Comparison of ENCODE assay signal across 21 cellular contexts in genomic region chr10:80739328-80739727, GRCh38.
DNase-seq lines count a peak whose midpoint lies in the region; ATAC-seq and TF ChIP-seq lines count a peak whose summit lies in the region.
"Had no signal": no experiment of that assay in that cellular context is flagged by ENCODE, and none has a peak within 500 bp of the region (broad histone marks: within the 10 kb centered on the region; RNA-seq: fewer than 3 reads in every experiment).

No MANE protein-coding gene starts in this region.

- H3K56ac ChIP-seq in H9 (ENCODE audit: insufficient read length, low read depth, low read length), result no peak overlapping the region

- ATAC-seq in Panc1 (no peak), HG02642 (IDR thresholded peaks at IDR 0.05; ENCODE audit: poor library complexity, unreplicated experiment) (no peak)
- ATAC-seq: T-helper 17 cell had no signal

- H4K91ac ChIP-seq in H9 (ENCODE audit: insufficient read length, low read depth, low read length), result no peak overlapping the region

- H3K18ac ChIP-seq in H9 (ENCODE audit: insufficient read length, low read depth, low read length), result no peak overlapping the region

- H3K4me1 ChIP-seq in H9 (ENCODE audit: insufficient read depth, low read length) (peaks cover 5% of the 10 kb centered on the region; the same call in 1 of the 2 replicates), Panc1 (ENCODE audit: control insufficient read depth, insufficient read depth, low read length) (no peaks in the 10 kb centered on the region), neural progenitor cell (peaks cover 19% of the 10 kb centered on the region)
- H3K4me1 ChIP-seq: SJSA1 had no signal

- H3K4me3 Mint-ChIP-seq in H9 (no peak overlapping the region), neural progenitor cell (no peak overlapping the region)
- no peak overlapping the region for H3K4me3 Mint-ChIP-seq in activated T-helper 1 cell treated with anti-CD3 and anti-CD28 coated beads, Interleukin-12 subunit alpha, Interleukin-12 subunit beta, Interleukin-2, Interleukin-4 antibody, amounts not matched to agents 30 ng/mL and 10 ng/mL and 1 ng/mL, durations not matched to agents 14 hours and 24 hours and 36 hours
- H3K4me3 Mint-ChIP-seq: T-helper 17 cell had no signal

- H3K36me3 ChIP-seq in Panc1 (ENCODE audit: control insufficient read depth, insufficient read depth, low read length), result no peaks in the 10 kb centered on the region
- no peaks in the 10 kb centered on the region for H3K36me3 ChIP-seq in neural progenitor cell
- H3K36me3 ChIP-seq: SJSA1 had no signal

- H3K36me3 Mint-ChIP-seq in H9 (ENCODE audit: insufficient read depth in 1 of 3, low read depth in 3 of 3) (no peaks in the 10 kb centered on the region; a peak in 1 of 7 replicates), neural progenitor cell (no peaks in the 10 kb centered on the region)
- no peaks in the 10 kb centered on the region for H3K36me3 Mint-ChIP-seq in activated T-helper 1 cell treated with anti-CD3 and anti-CD28 coated beads, Interleukin-12 subunit alpha, Interleukin-12 subunit beta, Interleukin-2, Interleukin-4 antibody, amounts not matched to agents 30 ng/mL and 10 ng/mL and 1 ng/mL, durations not matched to agents 14 hours and 24 hours and 36 hours (ENCODE audit: low read depth)

- no peaks in the 10 kb centered on the region for H3K79me1 ChIP-seq in H9 (ENCODE audit: insufficient read depth, low read depth, low read length, poor library complexity, severe bottlenecking)

- in situ Hi-C loops in Panc1 (cut with HindIII; ENCODE audit: low pct_unique_long_range_greater_than_20kb, low sequenced_read_pairs), result no loop called here

- H2AK5ac ChIP-seq in H9 (ENCODE audit: insufficient read length, low read length), result no peak overlapping the region

- TF ChIP-seq CTCF in H9 (conservative IDR thresholded peaks at IDR 0.05) (no peak), Panc1 (IDR thresholded peaks at IDR 0.05) (peak; percentile 33; the same call in 1 of the 2 replicates), neural progenitor cell (IDR thresholded peaks at IDR 0.05) (no peak)

- BruUV-seq in Panc1 (replicated peaks; lab: Mats Ljungman, UMichigan), result no TSS peak

- peak overlapping the region; percentile 14 for H2AFZ ChIP-seq in H9 (ENCODE audit: low read length)
- no peak overlapping the region for H2AFZ ChIP-seq in neural progenitor cell (replicated peaks)
- H2AFZ ChIP-seq: PC-9 had no signal

- CTCF ChIA-PET in Panc1 (lab: Charles Lee), result interaction anchor here (1.0 kb wide), 1 partner anchor 664 kb away, joined by 3 read pairs; no protein-coding TSS in a partner anchor

- H3K4ac ChIP-seq in H9 (ENCODE audit: low read depth, low read length), result no peak overlapping the region

- peaks cover 45 to 50% of the 10 kb centered on the region in 2 experiments for H3K4me1 Mint-ChIP-seq in H9
- H3K4me1 Mint-ChIP-seq in neural progenitor cell, result peaks cover 5% of the 10 kb centered on the region
- H3K4me1 Mint-ChIP-seq in activated T-helper 1 cell treated with anti-CD3 and anti-CD28 coated beads, Interleukin-12 subunit alpha, Interleukin-12 subunit beta, Interleukin-2, Interleukin-4 antibody, amounts not matched to agents 30 ng/mL and 10 ng/mL and 1 ng/mL, durations not matched to agents 14 hours and 24 hours and 36 hours (ENCODE audit: low read depth), result no peaks in the 10 kb centered on the region
- H3K4me1 Mint-ChIP-seq: T-helper 17 cell had no signal

- H3K9me3 ChIP-seq in H9 (ENCODE audit: control insufficient read depth, low read depth, low read length) (no peaks in the 10 kb centered on the region), Panc1 (ENCODE audit: control insufficient read depth, insufficient read depth, low read depth, low read length) (no peaks in the 10 kb centered on the region), neural progenitor cell (ENCODE audit: low read depth) (no peaks in the 10 kb centered on the region)
- H3K9me3 ChIP-seq: SJSA1 had no signal

- no peak overlapping the region for H4K5ac ChIP-seq in H9 (ENCODE audit: insufficient read length, low read depth, low read length)

- H3T11ph ChIP-seq in H9 (ENCODE audit: low read length), result no peak overlapping the region

- H4K20me1 ChIP-seq in H9 (ENCODE audit: control insufficient read depth, insufficient read depth, insufficient read length) (no peaks in the 10 kb centered on the region), neural progenitor cell (ENCODE audit: low read depth) (no peaks in the 10 kb centered on the region)

- H3K9ac ChIP-seq in H9 (ENCODE audit: extremely low read depth, insufficient read length, low read length) (no peak overlapping the region), neural progenitor cell (no peak overlapping the region)

- no peak overlapping the region for H3K23ac ChIP-seq in H9 (ENCODE audit: insufficient read length, low read depth, low read length)

- H3K9me3 Mint-ChIP-seq in H9 (no peaks in the 10 kb centered on the region; a peak in 1 of 5 replicates), neural progenitor cell (peaks cover 10% of the 10 kb centered on the region)
- H3K9me3 Mint-ChIP-seq in activated T-helper 1 cell treated with anti-CD3 and anti-CD28 coated beads, Interleukin-12 subunit alpha, Interleukin-12 subunit beta, Interleukin-2, Interleukin-4 antibody, amounts not matched to agents 30 ng/mL and 10 ng/mL and 1 ng/mL, durations not matched to agents 14 hours and 24 hours and 36 hours, result no peaks in the 10 kb centered on the region

- no peak overlapping the region for H3K27ac ChIP-seq in H9 (ENCODE audit: insufficient read length, low read depth, low read length)
- no peak overlapping the region for H3K27ac ChIP-seq in Panc1 (ENCODE audit: low read length)
- H3K27ac ChIP-seq in neural progenitor cell, result no peak overlapping the region
- H3K27ac ChIP-seq: 22Rv1, C4-2B, PC-9, SJSA1 had no signal

- H4K8ac ChIP-seq in H9 (replicated peaks; ENCODE audit: insufficient read length, low read depth, low read length), result no peak overlapping the region

- H3K27ac Mint-ChIP-seq in H9 (no peak overlapping the region), neural progenitor cell (no peak overlapping the region)
- no peak overlapping the region for H3K27ac Mint-ChIP-seq in activated T-helper 1 cell treated with anti-CD3 and anti-CD28 coated beads, Interleukin-12 subunit alpha, Interleukin-12 subunit beta, Interleukin-2, Interleukin-4 antibody, amounts not matched to agents 30 ng/mL and 10 ng/mL and 1 ng/mL, durations not matched to agents 14 hours and 24 hours and 36 hours
- H3K27ac Mint-ChIP-seq: T-helper 17 cell had no signal

- DNase-seq in DMS53 (lab: John Stamatoyannopoulos, UW) (peak; percentile 16), DMS53 treated with DMSO at 0.1 percent for 48 hours (lab: John Stamatoyannopoulos, UW; ENCODE audit: unreplicated experiment) (no peak), H9 (no peak), Panc1 (ENCODE audit: low read depth, low spot score) (no peak), neural progenitor cell (ENCODE audit: low spot score) (no peak), NCI-H1417 treated with DMSO at 0.1 percent for 48 hours (lab: John Stamatoyannopoulos, UW) (no peak)
- no peak for DNase-seq in activated T-helper 1 cell treated with anti-CD3 and anti-CD28 coated beads, Interleukin-12 subunit alpha, Interleukin-12 subunit beta, Interleukin-2, Interleukin-4 antibody, amounts not matched to agents 30 ng/mL and 10 ng/mL and 1 ng/mL, durations not matched to agents 14 hours and 24 hours and 36 hours (ENCODE audit: low spot score)
- DNase-seq: AML-193, DND-41, HCEC 1CT, KG1, NCI-H1417, NCI-H187 treated with DMSO at 0.1 percent for 48 hours, NCI-H510A, NCI-H774, PC-9, T-helper 17 cell had no signal

- H3K27me3 Mint-ChIP-seq in H9 (ENCODE audit: low read depth) (no peaks in the 10 kb centered on the region), neural progenitor cell (ENCODE audit: insufficient read depth, low read depth) (peaks cover 2% of the 10 kb centered on the region)
- H3K27me3 Mint-ChIP-seq in activated T-helper 1 cell treated with anti-CD3 and anti-CD28 coated beads, Interleukin-12 subunit alpha, Interleukin-12 subunit beta, Interleukin-2, Interleukin-4 antibody, amounts not matched to agents 30 ng/mL and 10 ng/mL and 1 ng/mL, durations not matched to agents 14 hours and 24 hours and 36 hours (ENCODE audit: insufficient read depth), result peaks cover 3% of the 10 kb centered on the region

- H3K4me2 ChIP-seq in H9 (ENCODE audit: insufficient read depth, insufficient read length, low read length) (no peak overlapping the region), neural progenitor cell (peak overlapping the region; percentile 50)
- H3K4me2 ChIP-seq: PC-9 had no signal

- H3K79me2 ChIP-seq in H9 (ENCODE audit: insufficient read depth, low read length), result no peaks in the 10 kb centered on the region
- no peaks in the 10 kb centered on the region for H3K79me2 ChIP-seq in neural progenitor cell (ENCODE audit: low read depth)

- no peaks in the 10 kb centered on the region for H3K27me3 ChIP-seq in H9 (ENCODE audit: insufficient read depth, low read length)
- peaks cover 6% of the 10 kb centered on the region; the same call in 1 of the 2 replicates for H3K27me3 ChIP-seq in Panc1 (ENCODE audit: control insufficient read depth, insufficient read depth, low read length)
- H3K27me3 ChIP-seq in neural progenitor cell, result no peaks in the 10 kb centered on the region
- H3K27me3 ChIP-seq: SJSA1 had no signal

- no CpG with 5 or more reads among the region's 6 CpGs for WGBS in H9 (ENCODE audit: extremely low coverage, insufficient read length, low lambda C conversion rate)

- no peak overlapping the region for H2BK20ac ChIP-seq in H9 (ENCODE audit: low read depth, low read length, poor library complexity, severe bottlenecking)

- H3K4me3 ChIP-seq in Panc1 (ENCODE audit: low read depth in 2 of 2, low read length in 2 of 2), result no peak overlapping the region
- H3K4me3 ChIP-seq in neural progenitor cell, result no peak overlapping the region
- H3K4me3 ChIP-seq: PC-9, SJSA1 had no signal

- POLR2A ChIA-PET in Panc1 (lab: Charles Lee), result no interaction called here

- no peaks in the 10 kb centered on the region for H3K23me2 ChIP-seq in H9 (ENCODE audit: insufficient read length, low read depth, low read length, poor library complexity, severe bottlenecking)

- intact Hi-C loops in Panc1 (cut with micrococcal nuclease; ENCODE audit: unreplicated experiment), result no loop called here
- intact Hi-C loops in activated T-helper 1 cell treated with anti-CD3 and anti-CD28 coated beads, Interleukin-12 subunit alpha, Interleukin-12 subunit beta, Interleukin-2, Interleukin-4 antibody, amounts not matched to agents 30 ng/mL and 10 ng/mL and 1 ng/mL, durations not matched to agents 14 hours and 24 hours and 36 hours (cut with micrococcal nuclease), result no loop called here

- H3K14ac ChIP-seq in H9 (ENCODE audit: insufficient read depth, low read length), result no peak overlapping the region

- H2BK15ac ChIP-seq in H9 (ENCODE audit: low read depth, low read length), result no peak overlapping the region

- H2BK120ac ChIP-seq in H9 (ENCODE audit: low read depth, low read length, poor library complexity, severe bottlenecking), result no peak overlapping the region

- H2BK5ac ChIP-seq in H9 (ENCODE audit: insufficient read length, low read length), result no peak overlapping the region

- H2BK12ac ChIP-seq in H9 (ENCODE audit: insufficient read length, low read depth, low read length), result no peak overlapping the region

- no peaks in the 10 kb centered on the region for H3F3A ChIP-seq in neural progenitor cell (ENCODE audit: low read depth)
